Comparison of ENCODE assay signal across 17 cellular contexts in genomic region chr20:38754924-38755323, GRCh38. TPM values are rescaled to one million over a fixed set of nuclear protein-coding genes. Genes with fewer than 3 reads are reported as not detected.
DNase-seq lines count a peak whose midpoint lies in the region; ATAC-seq and TF ChIP-seq lines count a peak whose summit lies in the region.
"Had no signal": no experiment of that assay in that cellular context is flagged by ENCODE, and none has a peak within 500 bp of the region (broad histone marks: within the 10 kb centered on the region; RNA-seq: fewer than 3 reads in every experiment).

No MANE protein-coding gene starts in this region.

- no peaks in the 10 kb centered on the region for H3K9me2 ChIP-seq in MM.1S (replicated peaks; ENCODE audit: insufficient read depth, low read length)

- H3K4me1 ChIP-seq in BLaER1 treated with 17β-estradiol and CSF1 and Interleukin-3, amounts not matched to agents 10 nM and 100 nM, result peaks cover 16 to 30% (median 21%) of the 10 kb centered on the region in 10 experiments
- H3K4me1 ChIP-seq in MM.1S (ENCODE audit: low read length) (peaks cover 21% of the 10 kb centered on the region), osteoblast (ENCODE audit: insufficient read depth, low read length) (no peaks in the 10 kb centered on the region)
- H3K4me1 ChIP-seq: Caco-2 had no signal

- H3K4me2 ChIP-seq in BLaER1 treated with 17β-estradiol and CSF1 and Interleukin-3, amounts not matched to agents 10 nM and 100 nM, result peak overlapping the region; percentile 36 to 75 (median 59); a peak in 20 of 22 replicates
- H3K4me2 ChIP-seq in MM.1S (ENCODE audit: low read depth, low read length), result peak overlapping the region; percentile 67
- H3K4me2 ChIP-seq in osteoblast (ENCODE audit: insufficient read depth, low read length), result no peak overlapping the region

- H2AFZ ChIP-seq in MM.1S (ENCODE audit: low read length) (no peak overlapping the region), osteoblast (ENCODE audit: low read length) (no peak overlapping the region)

- H3K79me2 ChIP-seq in MM.1S (ENCODE audit: low read length) (peaks cover 16% of the 10 kb centered on the region), osteoblast (ENCODE audit: insufficient read depth, low read length) (peaks cover 5% of the 10 kb centered on the region)

- TF ChIP-seq CTCF in MM.1S (IDR thresholded peaks at IDR 0.05; ENCODE audit: low read length) (no peak), osteoblast (IDR thresholded peaks at IDR 0.05; ENCODE audit: extremely low read depth, low read depth, low read length) (no peak)

- peak overlapping the region in 10 of 11 experiments; percentile 4 to 57 (median 29); a peak in 9 of 22 replicates for H3K9ac ChIP-seq in BLaER1 treated with 17β-estradiol and CSF1 and Interleukin-3, amounts not matched to agents 10 nM and 100 nM
- H3K9ac ChIP-seq in MM.1S (ENCODE audit: low read length), result no peak overlapping the region

- H3K9me3 ChIP-seq in BLaER1 treated with 17β-estradiol and CSF1 and Interleukin-3, amounts not matched to agents 10 nM and 100 nM (replicated peaks in 1 of 11), result no peaks in the 10 kb centered on the region
- no peaks in the 10 kb centered on the region for H3K9me3 ChIP-seq in MM.1S (replicated peaks; ENCODE audit: insufficient read depth, low read length)
- H3K9me3 ChIP-seq in osteoblast (ENCODE audit: low read depth, low read length), result no peaks in the 10 kb centered on the region
- H3K9me3 ChIP-seq: Caco-2 had no signal

- H3K27ac ChIP-seq in BLaER1 treated with 17β-estradiol and CSF1 and Interleukin-3, amounts not matched to agents 10 nM and 100 nM, result peak overlapping the region in 8 of 11 experiments; percentile 13 to 68 (median 48); a peak in 12 of 22 replicates
- H3K27ac ChIP-seq in MM.1S (ENCODE audit: low read length) (peak overlapping the region; percentile 65; the same call in 1 of the 2 replicates), osteoblast (ENCODE audit: low read depth, low read length) (no peak overlapping the region)
- H3K27ac ChIP-seq: C4-2B had no signal

- no peak for ATAC-seq in GM18907 (IDR thresholded peaks at IDR 0.05; ENCODE audit: unreplicated experiment)
- ATAC-seq: CD8-positive, alpha-beta T cell had no signal

- peaks cover 0 to 21% (median 8%) of the 10 kb centered on the region in 11 experiments; a peak in 10 of 22 replicates for H4K20me1 ChIP-seq in BLaER1 treated with 17β-estradiol and CSF1 and Interleukin-3, amounts not matched to agents 10 nM and 100 nM
- H4K20me1 ChIP-seq in MM.1S (ENCODE audit: insufficient read depth, low read length) (no peaks in the 10 kb centered on the region), osteoblast (ENCODE audit: insufficient read depth, low read length) (no peaks in the 10 kb centered on the region)

- no peaks in the 10 kb centered on the region for H3K27me3 ChIP-seq in BLaER1 treated with 17β-estradiol and CSF1 and Interleukin-3, amounts not matched to agents 10 nM and 100 nM
- H3K27me3 ChIP-seq in MM.1S (replicated peaks; ENCODE audit: insufficient read depth, low read length) (no peaks in the 10 kb centered on the region), osteoblast (ENCODE audit: insufficient read depth, low read length) (no peaks in the 10 kb centered on the region)

- no peak overlapping the region for H3K4me3 ChIP-seq in BLaER1 treated with 17β-estradiol and CSF1 and Interleukin-3, amounts not matched to agents 10 nM and 100 nM
- H3K4me3 ChIP-seq in MM.1S (ENCODE audit: low read length) (peak overlapping the region; percentile 2; the same call in 1 of the 2 replicates), osteoblast (ENCODE audit: insufficient read depth, low read length) (no peak overlapping the region)

- DNase-seq in MM.1S, result no peak
- DNase-seq in osteoblast (ENCODE audit: insufficient read length, low spot score, missing footprints), result peak; percentile 0
- DNase-seq in activated gamma-delta T cell treated with Interleukin-2 at 50 U/mL for 16 hours, result no peak
- DNase-seq in NCI-H2171 treated with DMSO at 0.1 percent for 48 hours (lab: John Stamatoyannopoulos, UW), result no peak
- DNase-seq: 8988T; ACHN; AML-193; Caco-2; Calu3; CD4-positive, alpha-beta T cell; CD8-positive, alpha-beta T cell; DMS79 treated with DMSO at 0.1 percent for 48 hours had no signal

- peaks cover 15% of the 10 kb centered on the region for H3F3A ChIP-seq in MM.1S (ENCODE audit: insufficient read depth, low read length)

- H3K36me3 ChIP-seq in BLaER1 treated with 17β-estradiol and CSF1 and Interleukin-3, amounts not matched to agents 10 nM and 100 nM, result peaks cover 58 to 91% (median 82%) of the 10 kb centered on the region in 11 experiments
- H3K36me3 ChIP-seq in MM.1S (replicated peaks; ENCODE audit: insufficient read depth, low read length), result no peaks in the 10 kb centered on the region
- peaks cover 50% of the 10 kb centered on the region for H3K36me3 ChIP-seq in osteoblast (ENCODE audit: insufficient read depth, low read length)

RNA-seq across cellular contexts. Expression of gene ACTR5, which starts 6.7 kb away (rescaled TPM):
- 5.8 and 6.2 TPM in 2 replicates for total RNA-seq in osteoblast

RNA-seq across cellular contexts. Expression of gene SLC32A1, which starts 30.6 kb away (rescaled TPM):
- not detected in 2 replicates for total RNA-seq in osteoblast
- total RNA-seq: A673; B cell; Caco-2; Calu3; CD4-positive, alpha-beta T cell had no signal

RNA-seq across cellular contexts. Expression of gene PPP1R16B, which starts 50.6 kb away (rescaled TPM):
- total RNA-seq in osteoblast, result not detected in 2 replicates
- total RNA-seq: Caco-2, Calu3 had no signal
